In the genomic region with DNA sequence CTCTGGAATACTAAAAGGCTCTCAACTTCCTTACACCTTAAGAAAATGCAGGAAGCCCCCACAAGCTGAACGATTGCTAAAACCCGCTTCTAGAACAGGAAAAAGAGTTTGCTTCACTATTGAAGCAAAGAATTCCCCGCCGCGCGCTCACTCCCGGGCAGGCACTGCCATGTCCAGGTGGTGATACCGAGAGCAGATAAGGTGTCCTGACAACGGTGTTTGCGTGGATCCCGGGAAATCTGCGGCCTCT, we compare ENCODE assay signal across 8 cellular contexts. TPM values are rescaled to one million over a fixed set of nuclear protein-coding genes. Genes with fewer than 3 reads are reported as not detected.
DNase-seq lines count a peak whose midpoint lies in the region; TF ChIP-seq lines count a peak whose summit lies in the region.

No MANE protein-coding gene starts in this region.

- no peaks in the 10 kb centered on the region for H3K9me3 ChIP-seq in mesodermal cell (ENCODE audit: control insufficient read depth, low read length)
- H3K9me3 ChIP-seq in uterus = no peaks in the 10 kb centered on the region

- 0 to 3% methylated on average over 11 to 12 of the region's 12 CpGs for WGBS in mesodermal cell (ENCODE audit: insufficient coverage in 2 of 2), 2 experiments

- intact Hi-C loops in uterus (cut with DNase I; ENCODE audit: low total_unique reads) = no loop called here

- peak overlapping the region; percentile 62 for H3K4me3 ChIP-seq in mesodermal cell (ENCODE audit: extremely low read depth, insufficient read depth, low read length, poor library complexity, severe bottlenecking)
- peak overlapping the region; percentile 47 to 79 for H3K4me3 ChIP-seq in uterus

- H3K27ac ChIP-seq in mesodermal cell (ENCODE audit: low read depth, low read length, severe bottlenecking) = no peak overlapping the region
- no peak overlapping the region for H3K27ac ChIP-seq in uterus

- DNase-seq in activated CD4-positive, alpha-beta T cell treated with anti-CD3 and anti-CD28 coated beads for 48 hours = peak; percentile 24
- no peak for DNase-seq in activated CD4-positive, alpha-beta T cell treated with anti-CD3 and anti-CD28 coated beads for 4 hours
- DNase-seq in NCI-H69 (lab: John Stamatoyannopoulos, UW) (peak; percentile 78), cerebellum (ENCODE audit: low spot score) (peak; percentile 42), uterus (peak in 1 of 2 donors; percentile 20), GM10266 (ENCODE audit: extremely low spot score) (no peak), NCI-H1436 (lab: John Stamatoyannopoulos, UW) (no peak)

- H3K4me1 ChIP-seq in mesodermal cell (ENCODE audit: control insufficient read depth, insufficient read depth, low read length, poor library complexity, severe bottlenecking) (peaks cover 10% of the 10 kb centered on the region), uterus (no peaks in the 10 kb centered on the region)

- TF ChIP-seq CTCF in uterus (IDR thresholded peaks at IDR 0.05) = no peak
- TF ChIP-seq CTCF in GM10266 (IDR thresholded peaks at IDR 0.05; ENCODE audit: control insufficient read depth, insufficient read depth, low read depth, missing control alignments) = no peak

- H3K27me3 ChIP-seq in uterus = no peaks in the 10 kb centered on the region

- no peak for TF ChIP-seq POLR2A in uterus (IDR thresholded peaks at IDR 0.05)

- H3K36me3 ChIP-seq in mesodermal cell (ENCODE audit: control insufficient read depth, insufficient read depth, low read length) = no peaks in the 10 kb centered on the region
- no peaks in the 10 kb centered on the region for H3K36me3 ChIP-seq in uterus

RNA-seq across cellular contexts. Expression of a gene that starts 1.1 kb away (rescaled TPM):
- total RNA-seq in cerebellum = 39.9 TPM
- polyA plus RNA-seq in mesodermal cell (2013, experiment 1 of 2) = 4.5 TPM
- 4.6 TPM for polyA plus RNA-seq in mesodermal cell (2013, experiment 2 of 2)
- 1 to 10 TPM in 3 of 4 donors, under 1 TPM in 1; 0.26 to 6.5 (median 3.6) TPM for total RNA-seq in uterus

RNA-seq across cellular contexts. Expression of a gene that starts 22.0 kb away (rescaled TPM):
- total RNA-seq in cerebellum (44.1 TPM), uterus (10 to 100 TPM in 3 of 4 donors, 1 to 10 TPM in 1; 6.7 to 32.6 (median 24.5) TPM)
- 21.2 TPM for polyA plus RNA-seq in mesodermal cell (2013, experiment 1 of 2)
- 15.8 TPM for polyA plus RNA-seq in mesodermal cell (2013, experiment 2 of 2)

RNA-seq across cellular contexts. Expression of a gene that starts 58.4 kb away (rescaled TPM):
- total RNA-seq in cerebellum (38.4 TPM), uterus (10 to 100 TPM; 13.1 to 55.2 (median 41.0) TPM)
- 63.4 TPM for polyA plus RNA-seq in mesodermal cell (2013, experiment 1 of 2)
- polyA plus RNA-seq in mesodermal cell (2013, experiment 2 of 2) = 69.1 TPM

Comparison
In these comparisons a context has a peak if more than half of its experiments do, and no peak if none do; other contexts are left out.
1. DNase-seq: peak in activated CD4-positive, alpha-beta T cell treated with anti-CD3 and anti-CD28 coated beads for 48 hours (single experiment), NCI-H69 (single experiment) and cerebellum (single experiment); none in activated CD4-positive, alpha-beta T cell treated with anti-CD3 and anti-CD28 coated beads for 4 hours (0 of 2), GM10266 (single experiment) and NCI-H1436 (single experiment).